10 cellular contexts compared by ENCODE assay signal in genomic region chr21:31446206-31446900, GRCh38.
DNase-seq lines count a peak whose midpoint lies in the region; ATAC-seq and TF ChIP-seq lines count a peak whose summit lies in the region.
"Had no signal": no experiment of that assay in that cellular context is flagged by ENCODE, and none has a peak within 500 bp of the region (broad histone marks: within the 10 kb centered on the region; RNA-seq: fewer than 3 reads in every experiment).

No MANE protein-coding gene starts in this region.

- H3K4me1 Mint-ChIP-seq in activated CD8-positive, alpha-beta memory T cell treated with anti-CD3 and anti-CD28 coated beads, Interleukin-2, amount 10 ng/mL, durations not matched to agents 7 days and 5 days, result peaks cover 45% of the 10 kb centered on the region
- H3K4me1 Mint-ChIP-seq in progenitor cell of endocrine pancreas (ENCODE audit: low read depth), result peaks cover 4% of the 10 kb centered on the region

- peak overlapping the region; percentile 90 for H3K27ac Mint-ChIP-seq in activated CD8-positive, alpha-beta memory T cell treated with anti-CD3 and anti-CD28 coated beads, Interleukin-2, amount 10 ng/mL, durations not matched to agents 7 days and 5 days
- peak overlapping the region; percentile 24 for H3K27ac Mint-ChIP-seq in progenitor cell of endocrine pancreas
- H3K27ac Mint-ChIP-seq: H9 had no signal

- TF ChIP-seq CTCF in progenitor cell of endocrine pancreas (IDR thresholded peaks at IDR 0.05; ENCODE audit: unreplicated experiment), result no peak

- H3K27me3 Mint-ChIP-seq in activated CD8-positive, alpha-beta memory T cell treated with anti-CD3 and anti-CD28 coated beads, Interleukin-2, amount 10 ng/mL, durations not matched to agents 7 days and 5 days, result peaks cover 6% of the 10 kb centered on the region
- no peaks in the 10 kb centered on the region for H3K27me3 Mint-ChIP-seq in progenitor cell of endocrine pancreas

- peak overlapping the region; percentile 38 for H3K4me3 Mint-ChIP-seq in activated CD8-positive, alpha-beta memory T cell treated with anti-CD3 and anti-CD28 coated beads, Interleukin-2, amount 10 ng/mL, durations not matched to agents 7 days and 5 days
- H3K4me3 Mint-ChIP-seq in progenitor cell of endocrine pancreas (ENCODE audit: low read depth), result no peak overlapping the region
- H3K4me3 Mint-ChIP-seq: H9 had no signal

- CTCF ChIA-PET in activated CD8-positive, alpha-beta memory T cell treated with anti-CD3 and anti-CD28 coated beads, Interleukin-2, amount 10 ng/mL, durations not matched to agents 7 days and 5 days (lab: Charles Lee), result interaction anchor here (0.9 to 1.7 kb wide), 5 partner anchors 28 to 103 kb away, joined by 3 to 7 read pairs (median 3); partner anchors contain the start of gene TIAM1

- DNase-seq in activated CD8-positive, alpha-beta memory T cell treated with anti-CD3 and anti-CD28 coated beads, Interleukin-2, amount 10 ng/mL, durations not matched to agents 7 days and 5 days, result peak; percentile 81
- DNase-seq in progenitor cell of endocrine pancreas (ENCODE audit: low spot score, unreplicated experiment) (no peak), mucosa of gallbladder (ENCODE audit: low spot score) (no peak), RPMI8226 (no peak), HCEC 1CT (no peak)
- DNase-seq: H9, KBM-7 had no signal

- H3K36me3 Mint-ChIP-seq in activated CD8-positive, alpha-beta memory T cell treated with anti-CD3 and anti-CD28 coated beads, Interleukin-2, amount 10 ng/mL, durations not matched to agents 7 days and 5 days, result peaks cover 6% of the 10 kb centered on the region
- peaks cover 3% of the 10 kb centered on the region for H3K36me3 Mint-ChIP-seq in progenitor cell of endocrine pancreas (ENCODE audit: insufficient read depth)

- peaks cover 2% of the 10 kb centered on the region for H3K9me3 Mint-ChIP-seq in activated CD8-positive, alpha-beta memory T cell treated with anti-CD3 and anti-CD28 coated beads, Interleukin-2, amount 10 ng/mL, durations not matched to agents 7 days and 5 days (ENCODE audit: low read depth)
- no peaks in the 10 kb centered on the region for H3K9me3 Mint-ChIP-seq in progenitor cell of endocrine pancreas (ENCODE audit: low read depth)

- ATAC-seq in GM18868 (IDR thresholded peaks at IDR 0.05; ENCODE audit: unreplicated experiment) (peak; percentile 75), HG03565 (IDR thresholded peaks at IDR 0.05; ENCODE audit: unreplicated experiment) (peak; percentile 77), HG03025 (IDR thresholded peaks at IDR 0.05; ENCODE audit: low FRiP score, unreplicated experiment) (no peak)
- ATAC-seq in activated CD8-positive, alpha-beta memory T cell treated with anti-CD3 and anti-CD28 coated beads, Interleukin-2, amount 10 ng/mL, durations not matched to agents 7 days and 5 days, result peak; percentile 95
